1 cellular context compared by ENCODE assay signal in the genomic region with DNA sequence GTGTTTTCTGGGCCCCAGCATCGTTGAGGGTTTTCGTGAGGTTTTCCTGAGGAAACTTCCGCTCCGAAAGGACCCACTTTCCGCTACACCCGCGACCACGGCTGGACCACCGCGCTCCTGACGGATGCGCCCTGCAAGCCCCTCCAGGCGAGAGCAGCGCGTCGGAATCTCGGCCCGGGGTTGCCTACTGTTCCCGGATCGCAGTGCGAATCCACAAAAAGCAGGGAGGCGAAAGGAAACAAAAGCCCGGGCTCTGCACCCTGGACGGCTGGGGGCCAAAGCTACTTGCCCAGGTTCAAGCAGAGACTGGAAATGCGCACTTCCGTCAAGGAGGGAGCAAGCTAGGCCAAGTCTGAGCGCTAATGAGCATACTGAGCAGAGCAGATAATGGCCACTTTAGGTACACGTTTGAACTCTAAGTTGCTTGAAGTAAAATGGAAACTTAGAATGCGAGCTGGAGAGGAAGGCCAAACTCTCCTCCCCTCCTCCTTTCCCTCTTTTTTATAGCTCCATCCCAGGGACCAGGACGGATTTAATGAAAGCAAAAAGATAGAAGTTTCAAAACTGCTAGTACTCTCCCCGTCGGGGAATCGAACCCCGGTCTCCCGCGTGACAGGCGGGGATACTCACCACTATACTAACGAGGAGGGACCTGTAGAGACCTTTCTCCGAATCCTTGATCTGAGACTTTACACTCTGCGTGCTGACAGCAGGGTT.
TF ChIP-seq lines count a peak whose summit lies in the region.

No MANE protein-coding gene starts in this region.

TF ChIP-seq in HepG2, 621 proteins besides CTCF, POLR2A, EP300 and RAD21 (continued from another document and continues in another):
- TF ChIP-seq TFAP4 (IDR thresholded peaks at IDR 0.05; ENCODE audit: borderline replicate concordance, low read depth) (peak; percentile 30; the same call in 1 of the 2 replicates), ZNF589 (CRISPR knock-in tag; conservative IDR thresholded peaks at IDR 0.05) (peak; percentile 14), RCOR2 (CRISPR knock-in tag; IDR thresholded peaks at IDR 0.05) (no peak), TBX2 (CRISPR knock-in tag; IDR thresholded peaks at IDR 0.05; ENCODE audit: borderline replicate concordance) (no peak), ZNF230 (CRISPR knock-in tag; IDR thresholded peaks at IDR 0.05) (no peak), ZNF709 (CRISPR knock-in tag; IDR thresholded peaks at IDR 0.05) (no peak), ZNF44 (CRISPR knock-in tag; IDR thresholded peaks at IDR 0.05) (no peak), TOPORS (CRISPR knock-in tag; IDR thresholded peaks at IDR 0.05) (no peak), ZNF510 (CRISPR knock-in tag; IDR thresholded peaks at IDR 0.05; ENCODE audit: low read depth) (no peak), RBM39 (IDR thresholded peaks at IDR 0.05; ENCODE audit: low read depth, low read length, poor library complexity, severe bottlenecking) (no peak), KDM3A (CRISPR knock-in tag; IDR thresholded peaks at IDR 0.05; ENCODE audit: low read depth) (no peak), ZSCAN21 (CRISPR knock-in tag; IDR thresholded peaks at IDR 0.05; ENCODE audit: borderline replicate concordance) (no peak), ZNF841 (CRISPR knock-in tag; IDR thresholded peaks at IDR 0.05; ENCODE audit: borderline replicate concordance) (no peak), SP5 (CRISPR knock-in tag; IDR thresholded peaks at IDR 0.05; ENCODE audit: borderline replicate concordance, low read depth) (no peak), XBP1 (CRISPR knock-in tag; IDR thresholded peaks at IDR 0.05) (0 out of 2 replicates have a peak, but pooled peaks have one; percentile 37), FLYWCH1 (CRISPR knock-in tag; IDR thresholded peaks at IDR 0.05) (no peak), SCMH1 (CRISPR knock-in tag; IDR thresholded peaks at IDR 0.05; ENCODE audit: borderline replicate concordance) (no peak), NCOA2 (CRISPR knock-in tag; IDR thresholded peaks at IDR 0.05) (peak; percentile 48; the same call in 1 of the 2 replicates), RFX1 (IDR thresholded peaks at IDR 0.05) (no peak), ZNF317 (CRISPR knock-in tag; IDR thresholded peaks at IDR 0.05) (peak; percentile 11; the same call in 1 of the 2 replicates), CBX2 (IDR thresholded peaks at IDR 0.05; ENCODE audit: low read depth, low read length) (no peak), CBX2 (CRISPR knock-in tag; IDR thresholded peaks at IDR 0.05; ENCODE audit: low read depth) (no peak), XRCC5 (optimal IDR thresholded peaks at IDR 0.05; ENCODE audit: low read length) (no peak), MBNL3 (CRISPR knock-in tag; conservative IDR thresholded peaks at IDR 0.05) (no peak), ZNF430 (CRISPR knock-in tag; IDR thresholded peaks at IDR 0.05) (peak; percentile 74), ZNF234 (CRISPR knock-in tag; conservative IDR thresholded peaks at IDR 0.05) (no peak), ELF1 (CRISPR knock-in tag; IDR thresholded peaks at IDR 0.05) (no peak), ZNF616 (CRISPR knock-in tag; IDR thresholded peaks at IDR 0.05; ENCODE audit: low read depth) (no peak), IRF1 (CRISPR knock-in tag; IDR thresholded peaks at IDR 0.05; ENCODE audit: low read depth) (no peak), PATZ1 (CRISPR knock-in tag; IDR thresholded peaks at IDR 0.05) (no peak)
- TF ChIP-seq, protein P1, sequence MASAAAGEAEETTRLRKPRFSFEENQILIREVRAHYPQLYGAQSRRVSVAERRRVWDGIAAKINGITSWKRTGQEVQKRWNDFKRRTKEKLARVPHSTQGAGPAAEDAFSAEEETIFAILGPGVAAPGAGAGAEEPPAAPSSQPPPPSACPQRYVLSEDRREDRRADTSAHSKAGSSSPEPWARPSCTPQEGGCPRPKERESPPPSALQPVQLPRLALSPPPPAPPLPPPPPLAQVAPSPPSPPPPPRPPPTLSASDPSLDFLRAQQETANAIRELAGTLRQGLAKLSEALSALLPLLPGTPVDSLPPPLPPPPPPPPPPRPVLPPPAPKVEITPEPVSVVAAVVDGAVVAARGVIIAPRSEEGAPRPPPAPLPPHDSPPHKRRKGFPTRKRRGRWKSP (CRISPR knock-in tag; IDR thresholded peaks at IDR 0.05) = no peak
- TF ChIP-seq, protein P2, sequence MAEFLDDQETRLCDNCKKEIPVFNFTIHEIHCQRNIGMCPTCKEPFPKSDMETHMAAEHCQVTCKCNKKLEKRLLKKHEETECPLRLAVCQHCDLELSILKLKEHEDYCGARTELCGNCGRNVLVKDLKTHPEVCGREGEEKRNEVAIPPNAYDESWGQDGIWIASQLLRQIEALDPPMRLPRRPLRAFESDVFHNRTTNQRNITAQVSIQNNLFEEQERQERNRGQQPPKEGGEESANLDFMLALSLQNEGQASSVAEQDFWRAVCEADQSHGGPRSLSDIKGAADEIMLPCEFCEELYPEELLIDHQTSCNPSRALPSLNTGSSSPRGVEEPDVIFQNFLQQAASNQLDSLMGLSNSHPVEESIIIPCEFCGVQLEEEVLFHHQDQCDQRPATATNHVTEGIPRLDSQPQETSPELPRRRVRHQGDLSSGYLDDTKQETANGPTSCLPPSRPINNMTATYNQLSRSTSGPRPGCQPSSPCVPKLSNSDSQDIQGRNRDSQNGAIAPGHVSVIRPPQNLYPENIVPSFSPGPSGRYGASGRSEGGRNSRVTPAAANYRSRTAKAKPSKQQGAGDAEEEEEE (CRISPR knock-in tag; IDR thresholded peaks at IDR 0.05; ENCODE audit: borderline replicate concordance) = no peak
- TF ChIP-seq, protein P3, sequence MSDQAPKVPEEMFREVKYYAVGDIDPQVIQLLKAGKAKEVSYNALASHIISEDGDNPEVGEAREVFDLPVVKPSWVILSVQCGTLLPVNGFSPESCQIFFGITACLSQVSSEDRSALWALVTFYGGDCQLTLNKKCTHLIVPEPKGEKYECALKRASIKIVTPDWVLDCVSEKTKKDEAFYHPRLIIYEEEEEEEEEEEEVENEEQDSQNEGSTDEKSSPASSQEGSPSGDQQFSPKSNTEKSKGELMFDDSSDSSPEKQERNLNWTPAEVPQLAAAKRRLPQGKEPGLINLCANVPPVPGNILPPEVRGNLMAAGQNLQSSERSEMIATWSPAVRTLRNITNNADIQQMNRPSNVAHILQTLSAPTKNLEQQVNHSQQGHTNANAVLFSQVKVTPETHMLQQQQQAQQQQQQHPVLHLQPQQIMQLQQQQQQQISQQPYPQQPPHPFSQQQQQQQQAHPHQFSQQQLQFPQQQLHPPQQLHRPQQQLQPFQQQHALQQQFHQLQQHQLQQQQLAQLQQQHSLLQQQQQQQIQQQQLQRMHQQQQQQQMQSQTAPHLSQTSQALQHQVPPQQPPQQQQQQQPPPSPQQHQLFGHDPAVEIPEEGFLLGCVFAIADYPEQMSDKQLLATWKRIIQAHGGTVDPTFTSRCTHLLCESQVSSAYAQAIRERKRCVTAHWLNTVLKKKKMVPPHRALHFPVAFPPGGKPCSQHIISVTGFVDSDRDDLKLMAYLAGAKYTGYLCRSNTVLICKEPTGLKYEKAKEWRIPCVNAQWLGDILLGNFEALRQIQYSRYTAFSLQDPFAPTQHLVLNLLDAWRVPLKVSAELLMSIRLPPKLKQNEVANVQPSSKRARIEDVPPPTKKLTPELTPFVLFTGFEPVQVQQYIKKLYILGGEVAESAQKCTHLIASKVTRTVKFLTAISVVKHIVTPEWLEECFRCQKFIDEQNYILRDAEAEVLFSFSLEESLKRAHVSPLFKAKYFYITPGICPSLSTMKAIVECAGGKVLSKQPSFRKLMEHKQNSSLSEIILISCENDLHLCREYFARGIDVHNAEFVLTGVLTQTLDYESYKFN (CRISPR knock-in tag; conservative IDR thresholded peaks at IDR 0.05) = no peak
- TF ChIP-seq, protein P4, sequence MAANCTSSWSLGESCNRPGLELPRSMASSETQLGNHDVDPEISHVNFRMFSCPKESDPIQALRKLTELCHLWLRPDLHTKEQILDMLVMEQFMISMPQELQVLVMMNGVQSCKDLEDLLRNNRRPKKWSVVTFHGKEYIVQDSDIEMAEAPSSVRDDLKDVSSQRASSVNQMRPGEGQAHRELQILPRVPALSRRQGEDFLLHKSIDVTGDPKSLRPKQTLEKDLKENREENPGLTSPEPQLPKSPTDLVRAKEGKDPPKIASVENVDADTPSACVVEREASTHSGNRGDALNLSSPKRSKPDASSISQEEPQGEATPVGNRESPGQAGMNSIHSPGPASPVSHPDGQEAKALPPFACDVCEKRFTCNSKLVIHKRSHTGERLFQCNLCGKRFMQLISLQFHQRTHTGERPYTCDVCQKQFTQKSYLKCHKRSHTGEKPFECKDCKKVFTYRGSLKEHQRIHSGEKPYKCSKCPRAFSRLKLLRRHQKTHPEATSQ (CRISPR knock-in tag; IDR thresholded peaks at IDR 0.05; ENCODE audit: borderline replicate concordance) = no peak
- TF ChIP-seq, protein P5, sequence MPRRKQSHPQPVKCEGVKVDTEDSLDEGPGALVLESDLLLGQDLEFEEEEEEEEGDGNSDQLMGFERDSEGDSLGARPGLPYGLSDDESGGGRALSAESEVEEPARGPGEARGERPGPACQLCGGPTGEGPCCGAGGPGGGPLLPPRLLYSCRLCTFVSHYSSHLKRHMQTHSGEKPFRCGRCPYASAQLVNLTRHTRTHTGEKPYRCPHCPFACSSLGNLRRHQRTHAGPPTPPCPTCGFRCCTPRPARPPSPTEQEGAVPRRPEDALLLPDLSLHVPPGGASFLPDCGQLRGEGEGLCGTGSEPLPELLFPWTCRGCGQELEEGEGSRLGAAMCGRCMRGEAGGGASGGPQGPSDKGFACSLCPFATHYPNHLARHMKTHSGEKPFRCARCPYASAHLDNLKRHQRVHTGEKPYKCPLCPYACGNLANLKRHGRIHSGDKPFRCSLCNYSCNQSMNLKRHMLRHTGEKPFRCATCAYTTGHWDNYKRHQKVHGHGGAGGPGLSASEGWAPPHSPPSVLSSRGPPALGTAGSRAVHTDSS (CRISPR knock-in tag; conservative IDR thresholded peaks at IDR 0.05) = no peak
- TF ChIP-seq, protein P6, sequence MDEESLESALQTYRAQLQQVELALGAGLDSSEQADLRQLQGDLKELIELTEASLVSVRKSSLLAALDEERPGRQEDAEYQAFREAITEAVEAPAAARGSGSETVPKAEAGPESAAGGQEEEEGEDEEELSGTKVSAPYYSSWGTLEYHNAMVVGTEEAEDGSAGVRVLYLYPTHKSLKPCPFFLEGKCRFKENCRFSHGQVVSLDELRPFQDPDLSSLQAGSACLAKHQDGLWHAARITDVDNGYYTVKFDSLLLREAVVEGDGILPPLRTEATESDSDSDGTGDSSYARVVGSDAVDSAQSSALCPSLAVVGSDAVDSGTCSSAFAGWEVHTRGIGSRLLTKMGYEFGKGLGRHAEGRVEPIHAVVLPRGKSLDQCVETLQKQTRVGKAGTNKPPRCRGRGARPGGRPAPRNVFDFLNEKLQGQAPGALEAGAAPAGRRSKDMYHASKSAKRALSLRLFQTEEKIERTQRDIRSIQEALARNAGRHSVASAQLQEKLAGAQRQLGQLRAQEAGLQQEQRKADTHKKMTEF (CRISPR knock-in tag; IDR thresholded peaks at IDR 0.05) = no peak; the same call in 1 of the 2 replicates
- TF ChIP-seq, protein P7, sequence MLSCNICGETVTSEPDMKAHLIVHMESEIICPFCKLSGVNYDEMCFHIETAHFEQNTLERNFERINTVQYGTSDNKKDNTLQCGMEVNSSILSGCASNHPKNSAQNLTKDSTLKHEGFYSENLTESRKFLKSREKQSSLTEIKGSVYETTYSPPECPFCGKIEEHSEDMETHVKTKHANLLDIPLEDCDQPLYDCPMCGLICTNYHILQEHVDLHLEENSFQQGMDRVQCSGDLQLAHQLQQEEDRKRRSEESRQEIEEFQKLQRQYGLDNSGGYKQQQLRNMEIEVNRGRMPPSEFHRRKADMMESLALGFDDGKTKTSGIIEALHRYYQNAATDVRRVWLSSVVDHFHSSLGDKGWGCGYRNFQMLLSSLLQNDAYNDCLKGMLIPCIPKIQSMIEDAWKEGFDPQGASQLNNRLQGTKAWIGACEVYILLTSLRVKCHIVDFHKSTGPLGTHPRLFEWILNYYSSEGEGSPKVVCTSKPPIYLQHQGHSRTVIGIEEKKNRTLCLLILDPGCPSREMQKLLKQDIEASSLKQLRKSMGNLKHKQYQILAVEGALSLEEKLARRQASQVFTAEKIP (CRISPR knock-in tag; IDR thresholded peaks at IDR 0.05; ENCODE audit: borderline replicate concordance) = no peak
- TF ChIP-seq, protein P8, sequence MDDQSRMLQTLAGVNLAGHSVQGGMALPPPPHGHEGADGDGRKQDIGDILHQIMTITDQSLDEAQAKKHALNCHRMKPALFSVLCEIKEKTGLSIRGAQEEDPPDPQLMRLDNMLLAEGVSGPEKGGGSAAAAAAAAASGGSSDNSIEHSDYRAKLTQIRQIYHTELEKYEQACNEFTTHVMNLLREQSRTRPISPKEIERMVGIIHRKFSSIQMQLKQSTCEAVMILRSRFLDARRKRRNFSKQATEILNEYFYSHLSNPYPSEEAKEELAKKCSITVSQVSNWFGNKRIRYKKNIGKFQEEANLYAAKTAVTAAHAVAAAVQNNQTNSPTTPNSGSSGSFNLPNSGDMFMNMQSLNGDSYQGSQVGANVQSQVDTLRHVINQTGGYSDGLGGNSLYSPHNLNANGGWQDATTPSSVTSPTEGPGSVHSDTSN (CRISPR knock-in tag; IDR thresholded peaks at IDR 0.05; ENCODE audit: borderline replicate concordance) = no peak
